In the genomic region with DNA sequence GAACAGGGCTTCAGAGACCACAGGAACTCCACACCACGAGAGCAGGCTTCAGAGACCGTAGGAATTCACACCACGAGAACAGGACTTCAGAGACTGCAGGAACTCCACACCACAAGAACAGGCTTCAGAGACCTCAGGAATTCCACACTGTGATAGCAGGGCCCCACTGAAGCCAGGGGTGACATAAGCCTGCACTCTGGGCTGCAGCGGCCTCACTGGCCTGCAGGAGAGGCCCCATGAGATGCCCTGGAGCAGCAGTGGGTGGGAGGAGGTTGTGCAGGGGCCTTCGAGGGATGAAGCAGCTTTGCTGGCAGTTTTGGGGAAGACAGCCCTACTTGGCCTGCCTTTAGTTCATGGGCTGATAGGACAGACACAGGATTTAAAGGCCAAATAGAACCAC, we compare ENCODE assay signal across 17 cellular contexts.
"Had no signal": no experiment of that assay in that cellular context is flagged by ENCODE, and none has a peak within 500 bp of the region (broad histone marks: within the 10 kb centered on the region; RNA-seq: fewer than 3 reads in every experiment).

No MANE protein-coding gene starts in this region.

- H3K9me3 ChIP-seq: colonic mucosa, ovary had no signal

- DNase-seq: colonic mucosa; effector CD4-positive, alpha-beta T cell; endodermal cell; erythroblast; foreskin keratinocyte; kidney glomerular epithelial cell; mammary epithelial cell; mucosa of descending colon; naive thymus-derived CD8-positive, alpha-beta T cell; ovary; right cardiac atrium; stimulated activated CD4-positive, alpha-beta T cell treated with anti-CD3 and anti-CD28 coated beads, Interleukin-2, amount 100 ng/mL, for 24 hours; stimulated activated naive CD4-positive, alpha-beta T cell; stomach; substantia nigra; transverse colon had no signal

- ATAC-seq: foreskin keratinocyte; mucosa of descending colon; naive thymus-derived CD8-positive, alpha-beta T cell; right cardiac atrium had no signal

- H3K4me3 ChIP-seq: colonic mucosa, mucosa of descending colon, ovary, stomach, thoracic aorta, transverse colon had no signal

- H3K27ac ChIP-seq: colonic mucosa, foreskin keratinocyte, ovary, stomach, thoracic aorta, transverse colon had no signal

- H3K36me3 ChIP-seq: colonic mucosa, ovary, stomach, thoracic aorta, transverse colon had no signal

- H3K27me3 ChIP-seq: colonic mucosa, foreskin keratinocyte, ovary, stomach, transverse colon had no signal

- H3K4me1 ChIP-seq: colonic mucosa, foreskin keratinocyte, stomach, transverse colon had no signal
